In the genomic region with DNA sequence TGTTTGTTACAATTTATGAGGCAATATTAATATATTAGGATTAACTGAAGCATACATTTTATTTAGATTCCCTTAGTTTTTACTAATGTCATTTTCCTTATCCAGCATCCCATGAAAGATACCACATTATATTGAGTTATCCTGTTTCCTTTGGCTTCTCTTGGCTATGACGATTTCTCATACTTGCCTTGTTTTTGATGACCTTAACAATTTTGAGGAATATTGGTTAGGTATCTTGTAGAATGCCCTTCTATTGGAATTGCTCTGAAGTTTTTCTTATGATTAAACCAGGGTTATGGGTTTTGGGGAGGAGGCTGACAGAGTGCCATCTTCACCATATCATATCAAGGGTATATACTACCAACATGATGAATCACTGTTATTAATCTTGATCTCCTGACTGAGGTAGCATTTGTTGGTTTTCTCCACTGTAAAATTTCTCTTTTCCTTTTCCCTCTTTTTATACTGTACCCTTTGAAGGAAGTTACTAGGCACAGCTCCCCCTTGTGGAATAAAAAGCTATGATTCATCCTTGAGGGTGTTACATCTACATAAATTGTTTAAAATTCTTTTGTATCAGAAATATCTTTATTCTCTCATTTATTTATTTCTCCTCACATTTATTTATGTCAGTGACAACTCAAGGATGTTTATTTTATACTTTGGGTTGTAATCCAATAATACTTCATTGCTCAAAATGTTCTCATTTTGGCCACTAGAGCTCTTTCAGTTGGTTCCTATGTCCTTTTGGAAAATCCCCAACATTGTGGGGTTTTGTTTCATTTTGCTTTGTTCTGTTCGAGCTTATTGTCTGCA, we compare ENCODE assay signal across 8 cellular contexts.
A peak's percentile ranks its signal among the peaks of the same experiment; 100 is the strongest.
DNase-seq lines count a peak whose midpoint lies in the region; ATAC-seq and TF ChIP-seq lines count a peak whose summit lies in the region.

No MANE protein-coding gene starts in this region.

- intact Hi-C loops in dorsolateral prefrontal cortex (cut with DNase I): no loop called here

- ATAC-seq in GM18517 (IDR thresholded peaks at IDR 0.05; ENCODE audit: unreplicated experiment) (peak; percentile 69), GM18873 (IDR thresholded peaks at IDR 0.05; ENCODE audit: low FRiP score, unreplicated experiment) (no peak)
- no peak for ATAC-seq in effector memory CD8-positive, alpha-beta T cell (replicated peaks)

- no peak overlapping the region for H3K4me3 ChIP-seq in dorsolateral prefrontal cortex

- no peak overlapping the region for H3K27ac ChIP-seq in dorsolateral prefrontal cortex

- DNase-seq in AG09319 (ENCODE audit: extremely low read depth, low read depth) (peak; percentile 8), NAMALWA (ENCODE audit: low spot score) (peak; percentile 49), dorsolateral prefrontal cortex (no peak), progenitor cell of endocrine pancreas (ENCODE audit: low spot score, unreplicated experiment) (no peak), C1 segment of cervical spinal cord (lab: John Stamatoyannopoulos, UW) (no peak)
- no peak for DNase-seq in effector memory CD8-positive, alpha-beta T cell

- peak; percentile 38 for TF ChIP-seq CTCF in AG09319 (IDR thresholded peaks at IDR 0.05; ENCODE audit: low read depth, low read length)
- TF ChIP-seq CTCF in dorsolateral prefrontal cortex (IDR thresholded peaks at IDR 0.05 in 54 of 56, conservative IDR thresholded peaks at IDR 0.05 in 2 of 56; ENCODE audit: low read depth in 1 of 56, partially characterized antibody in 56 of 56): peak in 55 of 56 donors; percentile 12 to 68 (median 51)
- peak; percentile 59 for TF ChIP-seq CTCF in progenitor cell of endocrine pancreas (IDR thresholded peaks at IDR 0.05; ENCODE audit: unreplicated experiment)

- H3K27ac Mint-ChIP-seq in progenitor cell of endocrine pancreas: no peak overlapping the region
- no peak overlapping the region for H3K27ac Mint-ChIP-seq in effector memory CD8-positive, alpha-beta T cell

- H3K27me3 Mint-ChIP-seq in progenitor cell of endocrine pancreas: no peaks in the 10 kb centered on the region
- H3K27me3 Mint-ChIP-seq in effector memory CD8-positive, alpha-beta T cell: peaks cover 6 to 16% of the 10 kb centered on the region in 2 donors

- no peak overlapping the region for H3K4me3 Mint-ChIP-seq in progenitor cell of endocrine pancreas (ENCODE audit: low read depth)
- no peak overlapping the region for H3K4me3 Mint-ChIP-seq in effector memory CD8-positive, alpha-beta T cell

- H3K4me1 Mint-ChIP-seq in progenitor cell of endocrine pancreas (ENCODE audit: low read depth): no peaks in the 10 kb centered on the region
- H3K4me1 Mint-ChIP-seq in effector memory CD8-positive, alpha-beta T cell (ENCODE audit: low read depth in 2 of 2): no peaks in the 10 kb centered on the region

- H3K36me3 Mint-ChIP-seq in progenitor cell of endocrine pancreas (ENCODE audit: insufficient read depth): no peaks in the 10 kb centered on the region
- no peaks in the 10 kb centered on the region for H3K36me3 Mint-ChIP-seq in effector memory CD8-positive, alpha-beta T cell (ENCODE audit: insufficient read depth)

- H3K27me3 ChIP-seq in dorsolateral prefrontal cortex: no peaks in the 10 kb centered on the region

- no peaks in the 10 kb centered on the region for H3K9me3 Mint-ChIP-seq in progenitor cell of endocrine pancreas (ENCODE audit: low read depth)
- no peaks in the 10 kb centered on the region for H3K9me3 Mint-ChIP-seq in effector memory CD8-positive, alpha-beta T cell

Comparison
In these comparisons a context has a peak if more than half of its experiments do, and no peak if none do; other contexts are left out.
1. DNase-seq: peak in AG09319 (single experiment) and NAMALWA (single experiment); none in dorsolateral prefrontal cortex (0 of 10), progenitor cell of endocrine pancreas (single experiment), effector memory CD8-positive, alpha-beta T cell (0 of 3) and C1 segment of cervical spinal cord (0 of 14).
2. Peak in every context shown above with its lines, with median percentiles within 50 percentile points of each other: CTCF ChIP-seq.